In genomic region chr2:152611458-152612231, GRCh38 we compare ENCODE assay signal across 8 cellular contexts.
DNase-seq lines count a peak whose midpoint lies in the region; ATAC-seq and TF ChIP-seq lines count a peak whose summit lies in the region.

No MANE protein-coding gene starts in this region.

- ATAC-seq in HG03469 (IDR thresholded peaks at IDR 0.05; ENCODE audit: unreplicated experiment) = peak; percentile 75
- no peak; the same call in 1 of the 2 replicates for ATAC-seq in WTC11
- no peak for ATAC-seq in thoracic aorta (ENCODE audit: insufficient number of reproducible peaks, low FRiP score, low read depth)

- TF ChIP-seq CTCF in CD14-positive monocyte (IDR thresholded peaks at IDR 0.05) = no peak
- TF ChIP-seq CTCF in GM20000 (IDR thresholded peaks at IDR 0.05; ENCODE audit: extremely low read depth, missing control alignments) = no peak
- no peak for TF ChIP-seq CTCF in WTC11 (IDR thresholded peaks at IDR 0.05)
- TF ChIP-seq CTCF in thoracic aorta (IDR thresholded peaks at IDR 0.05) = no peak

- H3K4me3 Mint-ChIP-seq in CD14-positive monocyte = peak overlapping the region; percentile 73 to 90
- no peak overlapping the region for H3K4me3 Mint-ChIP-seq in WTC11
- peak overlapping the region; percentile 58 to 75 (median 66) for H3K4me3 Mint-ChIP-seq in immature natural killer cell

- H3K27me3 Mint-ChIP-seq in CD14-positive monocyte (ENCODE audit: low read depth in 3 of 3) (no peaks in the 10 kb centered on the region), WTC11 (ENCODE audit: low read depth) (no peaks in the 10 kb centered on the region), immature natural killer cell (ENCODE audit: low read depth in 3 of 3) (no peaks in the 10 kb centered on the region)

- CTCF ChIA-PET in WTC11 (lab: Charles Lee) = no interaction called here

- POLR2A ChIA-PET in WTC11 (lab: Charles Lee) = interaction anchor here (0.6 kb wide), 1 partner anchor 43 kb away, joined by 3 read pairs; no protein-coding TSS in a partner anchor

- peak overlapping the region in 1 of 2 donors; percentile 54 for H3K27ac ChIP-seq in thoracic aorta

- peaks cover 5% of the 10 kb centered on the region for H3K36me3 ChIP-seq in thoracic aorta

- intact Hi-C loops in CD14-positive monocyte (cut with micrococcal nuclease) = loop anchor here (5.0 to 10.0 kb wide), 4 partner anchors 39 to 179 kb away; no protein-coding TSS in a partner anchor

- H3K27ac Mint-ChIP-seq in CD14-positive monocyte (peak overlapping the region; percentile 97 to 100 (median 99)), WTC11 (0 out of 2 replicates have a peak overlapping the region, but pooled peaks have one; percentile 30), immature natural killer cell (peak overlapping the region; percentile 47 to 78 (median 66))

- peak; percentile 80 for DNase-seq in CD14-positive monocyte (ENCODE audit: low spot score)
- peak; percentile 52 for DNase-seq in GM20000 (ENCODE audit: low spot score)
- no peak for DNase-seq in WTC11 (ENCODE audit: low spot score)
- DNase-seq in immature natural killer cell = peak; percentile 29 to 35 (median 32)
- no peak for DNase-seq in thoracic aorta (ENCODE audit: low spot score)
- DNase-seq in stimulated activated CD4-positive, alpha-beta T cell treated with anti-CD3 and anti-CD28 coated beads, Interleukin-2, amount 100 ng/mL, for 48 hours = no peak
- no peak for DNase-seq in effector CD4-positive, alpha-beta T cell

- H3K9me3 ChIP-seq in thoracic aorta = no peaks in the 10 kb centered on the region

- H3K4me1 ChIP-seq in thoracic aorta (ENCODE audit: control insufficient read depth in 1 of 2, low read depth in 2 of 2) = peaks cover 19 to 30% of the 10 kb centered on the region in 2 donors

- H3K4me1 Mint-ChIP-seq in CD14-positive monocyte (peaks cover 51% of the 10 kb centered on the region), WTC11 (no peaks in the 10 kb centered on the region), immature natural killer cell (peaks cover 23 to 25% of the 10 kb centered on the region in 2 donors)

- no peaks in the 10 kb centered on the region for H3K9me3 Mint-ChIP-seq in CD14-positive monocyte
- H3K9me3 Mint-ChIP-seq in WTC11 = no peaks in the 10 kb centered on the region
- H3K9me3 Mint-ChIP-seq in immature natural killer cell = no peaks in the 10 kb centered on the region

- H3K4me3 ChIP-seq in thoracic aorta = peak overlapping the region; percentile 37

- no peaks in the 10 kb centered on the region for H3K36me3 Mint-ChIP-seq in CD14-positive monocyte
- H3K36me3 Mint-ChIP-seq in WTC11 = peaks cover 26% of the 10 kb centered on the region
- no peaks in the 10 kb centered on the region for H3K36me3 Mint-ChIP-seq in immature natural killer cell

- no peaks in the 10 kb centered on the region for H3K27me3 ChIP-seq in thoracic aorta (replicated peaks; ENCODE audit: insufficient read depth)

TF ChIP-seq in WTC11, 78 proteins besides CTCF, POLR2A, EP300 and RAD21 (continues in another document):
- no peak for TF ChIP-seq IRF1 (CRISPR knock-in tag; IDR thresholded peaks at IDR 0.05)
- TF ChIP-seq KAT7 (CRISPR knock-in tag; IDR thresholded peaks at IDR 0.05; ENCODE audit: borderline replicate concordance) = no peak
- TF ChIP-seq ZNF281 (CRISPR knock-in tag; IDR thresholded peaks at IDR 0.05) = no peak
- no peak for TF ChIP-seq CREM (CRISPR knock-in tag; IDR thresholded peaks at IDR 0.05)
- no peak for TF ChIP-seq FOXP4 (CRISPR knock-in tag; IDR thresholded peaks at IDR 0.05)
- no peak for TF ChIP-seq HMGA2 (CRISPR knock-in tag; IDR thresholded peaks at IDR 0.05)
- no peak for TF ChIP-seq STAT6 (CRISPR knock-in tag; conservative IDR thresholded peaks at IDR 0.05; ENCODE audit: low read depth)
- no peak for TF ChIP-seq PRRX2 (CRISPR knock-in tag; IDR thresholded peaks at IDR 0.05)
- no peak for TF ChIP-seq RORB (CRISPR knock-in tag; IDR thresholded peaks at IDR 0.05)
- no peak for TF ChIP-seq ZNF121 (CRISPR knock-in tag; IDR thresholded peaks at IDR 0.05)
- no peak for TF ChIP-seq ZNF263 (CRISPR knock-in tag; IDR thresholded peaks at IDR 0.05; ENCODE audit: low read depth)
- no peak for TF ChIP-seq HMGXB4 (CRISPR knock-in tag; IDR thresholded peaks at IDR 0.05)

Comparison
In these comparisons a context has a peak if more than half of its experiments do, and no peak if none do; other contexts are left out.
1. DNase-seq: peak in CD14-positive monocyte (single experiment), GM20000 (single experiment) and immature natural killer cell (3 of 3); none in WTC11 (single experiment), thoracic aorta (single experiment), stimulated activated CD4-positive, alpha-beta T cell treated with anti-CD3 and anti-CD28 coated beads, Interleukin-2, amount 100 ng/mL, for 48 hours (0 of 2) and effector CD4-positive, alpha-beta T cell (single experiment).
2. H3K27ac Mint-ChIP-seq: peak in every context shown above with its lines; median percentile 99 in CD14-positive monocyte; 66 in immature natural killer cell; 30 in WTC11.